In the genomic region with DNA sequence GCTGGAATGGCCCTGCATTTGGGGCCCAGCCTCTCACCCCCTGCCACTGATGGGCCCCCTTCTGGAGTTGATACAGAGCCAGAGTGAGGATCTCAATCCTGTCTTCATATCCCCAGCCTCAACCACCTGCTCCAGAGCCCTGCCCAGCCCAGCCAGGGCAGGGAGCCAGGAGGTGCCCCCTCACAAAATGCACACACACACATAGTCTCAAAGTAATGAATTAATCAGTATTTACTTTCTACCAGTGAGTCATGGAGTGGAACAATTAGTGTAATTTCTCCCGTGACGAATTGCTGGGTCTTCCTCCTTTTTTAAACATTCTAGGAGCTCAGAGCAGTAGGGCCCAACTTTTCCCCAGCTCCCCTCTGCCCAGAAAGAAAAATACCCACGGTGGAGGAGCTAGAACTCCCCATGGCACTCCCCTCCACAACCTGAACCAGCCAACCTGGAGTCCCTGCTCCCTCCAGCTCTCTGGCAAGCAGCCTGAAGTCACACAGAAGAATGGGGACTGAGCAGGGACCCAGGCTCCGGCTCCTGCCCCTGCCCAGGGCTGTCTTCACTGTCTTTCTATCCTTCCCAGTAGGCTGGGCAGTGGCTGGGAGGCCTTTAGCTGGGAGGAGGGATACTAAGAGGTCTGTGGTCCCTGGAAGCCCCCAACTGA, we compare ENCODE assay signal across 13 cellular contexts. TPM values are rescaled to one million over a fixed set of nuclear protein-coding genes. Genes with fewer than 3 reads are reported as not detected.
DNase-seq lines count a peak whose midpoint lies in the region; ATAC-seq and TF ChIP-seq lines count a peak whose summit lies in the region.
"Had no signal": no experiment of that assay in that cellular context is flagged by ENCODE, and none has a peak within 500 bp of the region (broad histone marks: within the 10 kb centered on the region; RNA-seq: fewer than 3 reads in every experiment).

No MANE protein-coding gene starts in this region.

- POLR2A ChIA-PET in AG04450 (lab: Yijun Ruan, JAX): interaction anchor here (0.9 kb wide), 1 partner anchor 55 kb away, joined by 5 read pairs; no protein-coding TSS in a partner anchor

- H3K36me3 ChIP-seq in colonic mucosa: no peaks in the 10 kb centered on the region
- H3K36me3 ChIP-seq: brain microvascular endothelial cell, HAP-1 had no signal

- no peak overlapping the region for H3K9ac ChIP-seq in colonic mucosa (ENCODE audit: low read depth in 2 of 2, low read length in 2 of 2)
- H3K9ac ChIP-seq: parathyroid adenoma had no signal

- H3K27me3 ChIP-seq in AG04450 (ENCODE audit: control insufficient read depth, insufficient read depth, low read length): no peaks in the 10 kb centered on the region
- no peaks in the 10 kb centered on the region for H3K27me3 ChIP-seq in colonic mucosa
- H3K27me3 ChIP-seq: brain microvascular endothelial cell had no signal

- H3K9me3 ChIP-seq in AG04450 (ENCODE audit: control insufficient read depth, insufficient read depth, low read length): peaks cover 1% of the 10 kb centered on the region
- no peaks in the 10 kb centered on the region for H3K9me3 ChIP-seq in colonic mucosa
- H3K9me3 ChIP-seq: HAP-1 had no signal

- H3K4me1 ChIP-seq in colonic mucosa: no peaks in the 10 kb centered on the region
- H3K4me1 ChIP-seq: parathyroid adenoma had no signal

- H3K4me3 ChIP-seq in AG04450 (ENCODE audit: low read depth, low read length) (no peak overlapping the region), colonic mucosa (no peak overlapping the region)
- H3K4me3 ChIP-seq: HAP-1 had no signal

- no peak for TF ChIP-seq CTCF in AG04450 (IDR thresholded peaks at IDR 0.05; ENCODE audit: low read depth, low read length)
- no peak for TF ChIP-seq CTCF in colonic mucosa (IDR thresholded peaks at IDR 0.05)

- intact Hi-C loops in colonic mucosa (cut with DNase I): no loop called here

- CTCF ChIA-PET in AG04450 (lab: Charles Lee): interaction anchor here (1.6 kb wide), 1 partner anchor 78 kb away, joined by 7 read pairs; no protein-coding TSS in a partner anchor

- H3K27ac ChIP-seq in AG04450 (ENCODE audit: low read depth, low read length): peak overlapping the region; percentile 39
- no peak overlapping the region for H3K27ac ChIP-seq in colonic mucosa
- H3K27ac ChIP-seq: brain microvascular endothelial cell, parathyroid adenoma had no signal

- DNase-seq in AG04450 (ENCODE audit: low read depth, low spot score) (no peak), NCI-H1105 treated with DMSO at 0.1 percent for 48 hours (lab: John Stamatoyannopoulos, UW) (peak; percentile 70), astrocyte of the hippocampus (ENCODE audit: low read depth, low spot score) (peak; percentile 58), medulla oblongata (ENCODE audit: extremely low spot score) (peak; percentile 65), SHP77 (lab: John Stamatoyannopoulos, UW) (no peak), NCI-H510A (lab: John Stamatoyannopoulos, UW) (no peak), colonic mucosa (no peak)
- DNase-seq: brain microvascular endothelial cell had no signal

- ATAC-seq in GM18519 (IDR thresholded peaks at IDR 0.05; ENCODE audit: low FRiP score, unreplicated experiment): no peak
- ATAC-seq: activated T-helper 17 cell treated with anti-CD3 and anti-CD28 coated beads, Interleukin-2, amount 50 U/mL, for 72 hours; esophagus mucosa had no signal

RNA-seq across cellular contexts. Expression of a gene that starts 29.3 kb away (rescaled TPM):
- polyA plus RNA-seq in AG04450 (2011; rRNA removed): 21.7 and 45.4 TPM in 2 replicates
- polyA minus RNA-seq in AG04450 (2011; rRNA and poly(A)+ RNA removed): 46.5 and 56.6 TPM in 2 replicates
- 10 to 100 TPM; 15.2 to 24.2 TPM for total RNA-seq in colonic mucosa

Comparison
In these comparisons a context has a peak if more than half of its experiments do, and no peak if none do; other contexts are left out.
1. DNase-seq: peak in NCI-H1105 treated with DMSO at 0.1 percent for 48 hours (single experiment), astrocyte of the hippocampus (single experiment) and medulla oblongata (single experiment); none in AG04450 (single experiment), SHP77 (0 of 2), NCI-H510A (single experiment) and colonic mucosa (single experiment).